ENCODE assay signal across 8 cellular contexts in genomic region chr10:44932338-44933116, GRCh38. TPM values are rescaled to one million over a fixed set of nuclear protein-coding genes. Genes with fewer than 3 reads are reported as not detected.
DNase-seq lines count a peak whose midpoint lies in the region; ATAC-seq and TF ChIP-seq lines count a peak whose summit lies in the region.

No MANE protein-coding gene starts in this region.

- TF ChIP-seq POLR2A in upper lobe of left lung (IDR thresholded peaks at IDR 0.05): no peak

- no peak overlapping the region for H3K4ac ChIP-seq in trophoblast cell (ENCODE audit: low read depth, low read length)

- peak overlapping the region; percentile 58 for H2BK12ac ChIP-seq in trophoblast cell (ENCODE audit: low read length)

- H3K9ac ChIP-seq in trophoblast cell (ENCODE audit: low read length): no peak overlapping the region

- DNase-seq in G401 (ENCODE audit: low spot score) (peak; percentile 90), HUDEP-2 (lab: John Stamatoyannopoulos, UW; ENCODE audit: unreplicated experiment in 76 of 76) (peak in 60 of 76 experiments; percentile 3 to 80 (median 46)), SK-MEL-5 (ENCODE audit: low read depth, low spot score) (peak; percentile 78), glutamatergic neuron (peak; percentile 97), trophoblast cell (peak; percentile 63 to 90), upper lobe of left lung (peak; percentile 91 to 93)
- peak; percentile 48 to 79 (median 74) for DNase-seq in activated naive CD4-positive, alpha-beta T cell (lab: John Stamatoyannopoulos, UW)

- no peak overlapping the region for H2AFZ ChIP-seq in trophoblast cell (ENCODE audit: insufficient read depth, low read length, poor library complexity)

- peaks cover 2% of the 10 kb centered on the region for H3K4me1 Mint-ChIP-seq in glutamatergic neuron (ENCODE audit: low read depth, unreplicated experiment)

- H3K36me3 ChIP-seq in trophoblast cell (ENCODE audit: control insufficient read depth in 1 of 2, insufficient read depth in 2 of 2, low read length in 2 of 2) (no peaks in the 10 kb centered on the region), upper lobe of left lung (no peaks in the 10 kb centered on the region)

- H3K79me1 ChIP-seq in trophoblast cell (ENCODE audit: low read length): peaks cover 23% of the 10 kb centered on the region

- H3K18ac ChIP-seq in trophoblast cell (ENCODE audit: low read length): peak overlapping the region; percentile 41

- peaks cover 6% of the 10 kb centered on the region for H3K9me3 Mint-ChIP-seq in glutamatergic neuron (ENCODE audit: unreplicated experiment)

- peak overlapping the region; percentile 21 for H3K4me2 ChIP-seq in trophoblast cell (ENCODE audit: low read length)

- in situ Hi-C loops in G401 (cut with HindIII; ENCODE audit: low sequenced_read_pairs) (no loop called here), SK-MEL-5 (cut with HindIII; ENCODE audit: low pct_unique_long_range_greater_than_20kb, low sequenced_read_pairs) (no loop called here)

- H3K14ac ChIP-seq in trophoblast cell (ENCODE audit: low read length): peak overlapping the region; percentile 12

- H2AK5ac ChIP-seq in trophoblast cell (ENCODE audit: low read length): peak overlapping the region; percentile 44

- no peak overlapping the region for H3K4me3 Mint-ChIP-seq in glutamatergic neuron (ENCODE audit: unreplicated experiment)

- H3K23ac ChIP-seq in trophoblast cell (ENCODE audit: low read length): no peak overlapping the region

- H3K4me1 ChIP-seq in trophoblast cell (ENCODE audit: control insufficient read depth in 1 of 2, insufficient read depth in 2 of 2, low read length in 2 of 2) (peaks cover 25 to 35% of the 10 kb centered on the region in 2 experiments), upper lobe of left lung (peaks cover 13 to 26% (median 20%) of the 10 kb centered on the region in 4 donors)

- no peak for TF ChIP-seq EP300 in upper lobe of left lung (IDR thresholded peaks at IDR 0.05)

- peak overlapping the region; percentile 6 for H2BK120ac ChIP-seq in trophoblast cell (ENCODE audit: insufficient read depth, low read length, poor library complexity)

- no peaks in the 10 kb centered on the region for H3K27me3 ChIP-seq in trophoblast cell (ENCODE audit: insufficient read depth, low read length)
- H3K27me3 ChIP-seq in upper lobe of left lung: no peaks in the 10 kb centered on the region

- no peak overlapping the region for H4K12ac ChIP-seq in trophoblast cell (ENCODE audit: low read depth, low read length)

- H3K4me3 ChIP-seq in trophoblast cell (ENCODE audit: low read depth, low read length): no peak overlapping the region
- H3K4me3 ChIP-seq in upper lobe of left lung: no peak overlapping the region

- peak overlapping the region; percentile 34 for H4K91ac ChIP-seq in trophoblast cell (ENCODE audit: low read depth, low read length)

- no peak overlapping the region for H3K27ac Mint-ChIP-seq in glutamatergic neuron (ENCODE audit: unreplicated experiment)

- peaks cover 9% of the 10 kb centered on the region for H3K27me3 Mint-ChIP-seq in glutamatergic neuron (ENCODE audit: unreplicated experiment)

- H4K8ac ChIP-seq in trophoblast cell (ENCODE audit: low read depth, low read length): no peak overlapping the region

- ATAC-seq in GM21576 (IDR thresholded peaks at IDR 0.05; ENCODE audit: unreplicated experiment): peak; percentile 96
- peak; percentile 90 to 93 for ATAC-seq in upper lobe of left lung (ENCODE audit: low FRiP score in 2 of 2)

- H3K9me3 ChIP-seq in trophoblast cell (ENCODE audit: insufficient read depth, low read depth, low read length) (peaks cover 5% of the 10 kb centered on the region), upper lobe of left lung (no peaks in the 10 kb centered on the region)

- H3K27ac ChIP-seq in trophoblast cell (ENCODE audit: low read depth, low read length) (peak overlapping the region; percentile 18), upper lobe of left lung (no peak overlapping the region)

- H3K36me3 Mint-ChIP-seq in glutamatergic neuron (ENCODE audit: unreplicated experiment): peaks cover 15% of the 10 kb centered on the region

- WGBS in trophoblast cell (ENCODE audit: extremely low coverage, insufficient coverage, insufficient read length): no CpG with 5 or more reads among the region's 11 CpGs
- WGBS in upper lobe of left lung, 2 donors: 50 to 59% methylated on average over 9 to 11 of the region's 11 CpGs

- no peak overlapping the region for H2BK5ac ChIP-seq in trophoblast cell (ENCODE audit: low read depth, low read length, poor library complexity)

- peaks cover 2% of the 10 kb centered on the region for H3K79me2 ChIP-seq in trophoblast cell (ENCODE audit: control insufficient read depth, insufficient read depth, low read length, poor library complexity)

- TF ChIP-seq CTCF in glutamatergic neuron (IDR thresholded peaks at IDR 0.05; ENCODE audit: partially characterized antibody, unreplicated experiment) (peak; percentile 95), upper lobe of left lung (IDR thresholded peaks at IDR 0.05) (peak; percentile 89 to 98 (median 96))

RNA-seq across cellular contexts. Expression of gene TMEM72, which starts 21.4 kb away (rescaled TPM):
- total RNA-seq in G401 (2014; rRNA removed; shearing (Covaris generic)): not detected in 2 replicates
- total RNA-seq in SK-MEL-5 (2014; rRNA removed; shearing (Covaris generic)): not detected in 2 replicates
- polyA plus RNA-seq in SK-MEL-5 (2015; cell fraction: cytosol; rRNA removed): not detected in 2 replicates
- not detected in 2 replicates for polyA plus RNA-seq in SK-MEL-5 (2015; cell fraction: nucleus; rRNA removed)
- not detected for total RNA-seq in glutamatergic neuron (ENCODE audit: unreplicated experiment)
- polyA plus RNA-seq in trophoblast cell (2013): 0.18 and 0.37 TPM in 2 replicates
- total RNA-seq in upper lobe of left lung: under 1 TPM in 1 of 6 donors, not detected in 5; 0.06 TPM

RNA-seq across cellular contexts. Expression of gene RASSF4, which starts 27.1 kb away (rescaled TPM):
- 0.98 and 1.5 TPM in 2 replicates for total RNA-seq in G401 (2014; rRNA removed; shearing (Covaris generic))
- 1.8 and 2.1 TPM in 2 replicates for total RNA-seq in SK-MEL-5 (2014; rRNA removed; shearing (Covaris generic))
- 1.7 and 2.9 TPM in 2 replicates for polyA plus RNA-seq in SK-MEL-5 (2015; cell fraction: cytosol; rRNA removed)
- 30.0 and 41.7 TPM in 2 replicates for polyA plus RNA-seq in SK-MEL-5 (2015; cell fraction: nucleus; rRNA removed)
- 137 TPM for total RNA-seq in glutamatergic neuron (ENCODE audit: unreplicated experiment)
- 9.7 and 11.1 TPM in 2 replicates for polyA plus RNA-seq in trophoblast cell (2013)
- 100 to 1,000 TPM in 1 of 6 donors, 10 to 100 TPM in 5; 23.4 to 194 (median 48.0) TPM for total RNA-seq in upper lobe of left lung

RNA-seq across cellular contexts. Expression of gene DEPP1, which starts 46.1 kb away (rescaled TPM):
- 0.14 and 2.7 TPM in 2 replicates for total RNA-seq in G401 (2014; rRNA removed; shearing (Covaris generic))
- 0.11 and 0.71 TPM in 2 replicates for total RNA-seq in SK-MEL-5 (2014; rRNA removed; shearing (Covaris generic))
- polyA plus RNA-seq in SK-MEL-5 (2015; cell fraction: cytosol; rRNA removed): 1.5 and 3.9 TPM in 2 replicates
- 1.1 TPM in 2 replicates for polyA plus RNA-seq in SK-MEL-5 (2015; cell fraction: nucleus; rRNA removed)
- total RNA-seq in glutamatergic neuron (ENCODE audit: unreplicated experiment): 13.6 TPM
- polyA plus RNA-seq in trophoblast cell (2013): 120 and 128 TPM in 2 replicates
- total RNA-seq in upper lobe of left lung: 100 to 1,000 TPM in 3 of 6 donors, 10 to 100 TPM in 3; 42.0 to 405 (median 95.6) TPM

Comparison
In these comparisons a context has a peak if more than half of its experiments do, and no peak if none do; other contexts are left out.
1. DNase-seq: peak in every context shown above with its lines; median percentile 97 in glutamatergic neuron; 92 in upper lobe of left lung; 90 in G401; 78 in SK-MEL-5; 76 in trophoblast cell; 74 in activated naive CD4-positive, alpha-beta T cell; 46 in HUDEP-2.